1 cellular context compared by ENCODE assay signal in genomic region chr6:170347091-170347490, GRCh38.
TF ChIP-seq lines count a peak whose summit lies in the region.

No MANE protein-coding gene starts in this region.

TF ChIP-seq in HepG2, 621 proteins besides CTCF, POLR2A, EP300 and RAD21 (continued from another document):
- TF ChIP-seq TEF (CRISPR knock-in tag; IDR thresholded peaks at IDR 0.05): no peak
- no peak for TF ChIP-seq PHB2 (IDR thresholded peaks at IDR 0.05; ENCODE audit: partially characterized antibody)
- TF ChIP-seq ZNF597 (CRISPR knock-in tag; IDR thresholded peaks at IDR 0.05): no peak
- TF ChIP-seq SMAD9 (CRISPR knock-in tag; IDR thresholded peaks at IDR 0.05): no peak
